Comparison of ENCODE assay signal across 25 cellular contexts in the genomic region with DNA sequence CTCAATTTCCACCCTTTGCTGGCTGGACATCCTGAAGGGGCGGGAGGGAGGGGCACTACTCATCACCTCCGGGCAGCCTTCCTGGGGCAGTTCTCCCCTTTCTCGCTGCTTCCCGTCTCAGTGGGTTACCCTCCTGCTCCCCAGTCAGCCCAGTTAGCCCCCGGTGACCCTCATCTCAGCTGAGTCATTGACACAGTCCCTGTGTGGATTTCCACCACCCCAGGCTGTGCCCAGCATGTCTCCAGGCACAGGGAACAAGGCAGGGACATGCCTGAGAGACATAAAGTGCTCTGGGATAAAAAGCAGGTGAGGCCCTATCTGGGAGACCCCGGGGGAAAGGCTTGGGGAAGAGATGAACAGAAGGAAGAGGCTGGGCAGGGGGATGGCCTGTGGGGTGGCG. TPM values are rescaled to one million over a fixed set of nuclear protein-coding genes. Genes with fewer than 3 reads are reported as not detected.
DNase-seq lines count a peak whose midpoint lies in the region; ATAC-seq, FAIRE-seq and TF ChIP-seq lines count a peak whose summit lies in the region.
"Had no signal": no experiment of that assay in that cellular context is flagged by ENCODE, and none has a peak within 500 bp of the region (broad histone marks: within the 10 kb centered on the region; RNA-seq: fewer than 3 reads in every experiment).

No MANE protein-coding gene starts in this region.

- POLR2A ChIA-PET in activated CD4-positive, alpha-beta T cell treated with anti-CD3 and anti-CD28 coated beads for 36 hours (lab: Charles Lee) = interaction anchor here (0.5 kb wide), 1 partner anchor 16 kb away, joined by 6 read pairs; no protein-coding TSS in a partner anchor
- POLR2A ChIA-PET in IMR-90 (lab: Charles Lee; ENCODE audit: unreplicated experiment) (no interaction called here), PC-9 (lab: Charles Lee; ENCODE audit: unreplicated experiment) (no interaction called here)

- no peak overlapping the region for H2BK120ac ChIP-seq in IMR-90 (ENCODE audit: low read depth, low read length)

- H4K8ac ChIP-seq in IMR-90 (ENCODE audit: low read depth in 2 of 2, low read length in 2 of 2) = no peak overlapping the region

- no peak for TF ChIP-seq EP300 in esophagus muscularis mucosa (IDR thresholded peaks at IDR 0.05)

- no peak for ATAC-seq in activated CD4-positive, alpha-beta T cell treated with anti-CD3 and anti-CD28 coated beads for 36 hours
- ATAC-seq in IMR-90 (ENCODE audit: low read depth) (no peak), HG03460 (IDR thresholded peaks at IDR 0.05; ENCODE audit: unreplicated experiment) (no peak)

- no peak overlapping the region for H3K4ac ChIP-seq in IMR-90 (ENCODE audit: low read depth, low read length)

- H3K27ac ChIP-seq in IMR-90 (ENCODE audit: insufficient read depth, low read length) (no peak overlapping the region), kidney (ENCODE audit: low read depth in 2 of 2, low read length in 2 of 2) (no peak overlapping the region), esophagus muscularis mucosa (replicated peaks in 1 of 4) (no peak overlapping the region), PC-9 (no peak overlapping the region)
- H3K27ac ChIP-seq: 22Rv1, KMS-11, SJSA1 had no signal

- no peaks in the 10 kb centered on the region for H4K20me1 ChIP-seq in IMR-90 (ENCODE audit: insufficient read depth, low read length)
- no peaks in the 10 kb centered on the region for H4K20me1 ChIP-seq in PC-9 (ENCODE audit: insufficient read depth)

- H2AK5ac ChIP-seq in IMR-90 (ENCODE audit: low read depth, low read length) = no peak overlapping the region

- H3K23ac ChIP-seq in IMR-90 (ENCODE audit: low read depth, low read length) = no peak overlapping the region

- no peak for FAIRE-seq in kidney (lab: Jason Lieb, UNC)
- FAIRE-seq: GM18507 had no signal

- no peak overlapping the region for H4K91ac ChIP-seq in IMR-90 (ENCODE audit: insufficient read depth, low read depth, low read length)

- TF ChIP-seq CTCF in IMR-90 (conservative IDR thresholded peaks at IDR 0.05; ENCODE audit: low read depth, low read length) = no peak
- no peak for TF ChIP-seq CTCF in kidney (IDR thresholded peaks at IDR 0.05; ENCODE audit: borderline replicate concordance, extremely low read depth, insufficient read depth)
- TF ChIP-seq CTCF in esophagus muscularis mucosa (IDR thresholded peaks at IDR 0.05) = no peak
- TF ChIP-seq CTCF in PC-9 (conservative IDR thresholded peaks at IDR 0.05) = no peak

- H2AK9ac ChIP-seq in IMR-90 (replicated peaks; ENCODE audit: low read depth, low read length, poor library complexity) = no peak overlapping the region

- dilution Hi-C loops in IMR-90 (cut with HindIII; ENCODE audit: low sequenced_read_pairs, unreplicated experiment) = no loop called here

- CTCF ChIA-PET in activated CD4-positive, alpha-beta T cell treated with anti-CD3 and anti-CD28 coated beads for 36 hours (lab: Charles Lee) = interaction anchor here (0.6 kb wide), 2 partner anchors 52 to 1236 kb away, joined by 3 read pairs; no protein-coding TSS in a partner anchor
- CTCF ChIA-PET in IMR-90 (lab: Yijun Ruan, JAX) = no interaction called here
- CTCF ChIA-PET in PC-9 (lab: Charles Lee) = interaction anchor here (0.5 kb wide), 1 partner anchor 209 kb away, joined by 6 read pairs; no protein-coding TSS in a partner anchor

- in situ Hi-C loops in IMR-90 (cut with MboI; ENCODE audit: low sequenced_read_pairs) = no loop called here

- no peaks in the 10 kb centered on the region for H3K27me3 Mint-ChIP-seq in activated CD4-positive, alpha-beta T cell treated with anti-CD3 and anti-CD28 coated beads for 36 hours
- H3K27me3 Mint-ChIP-seq: CD8-positive, alpha-beta memory T cell; IgD-negative memory B cell had no signal

- no peak for TF ChIP-seq POLR2A in IMR-90 (IDR thresholded peaks at IDR 0.05; ENCODE audit: low read depth, low read length)
- no peak for TF ChIP-seq POLR2A in esophagus muscularis mucosa (IDR thresholded peaks at IDR 0.05; ENCODE audit: low read depth)

- H3K27ac Mint-ChIP-seq in activated CD4-positive, alpha-beta T cell treated with anti-CD3 and anti-CD28 coated beads for 36 hours = peak overlapping the region; percentile 14
- H3K27ac Mint-ChIP-seq: IgD-negative memory B cell had no signal

- no peaks in the 10 kb centered on the region for H3K27me3 ChIP-seq in IMR-90 (ENCODE audit: control insufficient read depth, insufficient read depth, low read length)
- H3K27me3 ChIP-seq in esophagus muscularis mucosa = peaks cover 0 to 11% (median 0%) of the 10 kb centered on the region in 4 donors
- no peaks in the 10 kb centered on the region for H3K27me3 ChIP-seq in PC-9 (ENCODE audit: insufficient read depth, low read depth)
- H3K27me3 ChIP-seq: BE2C, SJSA1 had no signal

- H3K4me2 ChIP-seq in IMR-90 (ENCODE audit: low read depth, low read length) = no peak overlapping the region
- H3K4me2 ChIP-seq in PC-9 = no peak overlapping the region
- H3K4me2 ChIP-seq: KMS-11 had no signal

- BruUV-seq in IMR-90 (replicated peaks; lab: Mats Ljungman, UMichigan) (no TSS peak), PC-9 (replicated peaks; lab: Mats Ljungman, UMichigan) (no TSS peak)

- peaks cover 10% of the 10 kb centered on the region; the same call in 1 of the 2 replicates for H3F3A ChIP-seq in PC-9 (ENCODE audit: insufficient read depth, low read depth)

- H3K56ac ChIP-seq in IMR-90 (ENCODE audit: extremely low read depth, insufficient read depth, low read length) = no peak overlapping the region

- no peak overlapping the region for H3K4me3 ChIP-seq in IMR-90 (ENCODE audit: insufficient read depth, low read depth, low read length)
- no peak overlapping the region for H3K4me3 ChIP-seq in kidney (ENCODE audit: low read length in 2 of 2)
- no peak overlapping the region for H3K4me3 ChIP-seq in esophagus muscularis mucosa
- H3K4me3 ChIP-seq in PC-9 = no peak overlapping the region
- H3K4me3 ChIP-seq: SJSA1 had no signal

- H3K9me3 ChIP-seq in IMR-90 (ENCODE audit: control insufficient read depth, insufficient read depth, low read length) = no peaks in the 10 kb centered on the region
- H3K9me3 ChIP-seq in kidney (ENCODE audit: control insufficient read depth in 1 of 2, low read length in 2 of 2) = no peaks in the 10 kb centered on the region
- H3K9me3 ChIP-seq in esophagus muscularis mucosa = no peaks in the 10 kb centered on the region
- H3K9me3 ChIP-seq in PC-9 (ENCODE audit: insufficient read depth, low read depth) = no peaks in the 10 kb centered on the region
- H3K9me3 ChIP-seq: BE2C, SJSA1 had no signal

- no peaks in the 10 kb centered on the region for H3K36me3 ChIP-seq in IMR-90 (ENCODE audit: control insufficient read depth, insufficient read depth, low read length)
- H3K36me3 ChIP-seq in kidney (ENCODE audit: control insufficient read depth in 1 of 2, insufficient read depth in 2 of 2, low read length in 2 of 2) = no peaks in the 10 kb centered on the region
- no peaks in the 10 kb centered on the region for H3K36me3 ChIP-seq in esophagus muscularis mucosa
- no peaks in the 10 kb centered on the region for H3K36me3 ChIP-seq in PC-9 (ENCODE audit: low read depth)
- H3K36me3 ChIP-seq: BE2C, SJSA1 had no signal

- no peaks in the 10 kb centered on the region for H3K79me2 ChIP-seq in PC-9 (ENCODE audit: low read depth)

- no peaks in the 10 kb centered on the region for H3K9me2 ChIP-seq in PC-9 (ENCODE audit: insufficient read depth)

- peaks cover 2% of the 10 kb centered on the region; the same call in 1 of the 2 replicates for H3K4me1 ChIP-seq in IMR-90 (ENCODE audit: control insufficient read depth, insufficient read depth, low read length)
- no peaks in the 10 kb centered on the region for H3K4me1 ChIP-seq in kidney (ENCODE audit: control insufficient read depth in 1 of 2, insufficient read depth in 1 of 2, low read depth in 1 of 2, low read length in 2 of 2)
- no peaks in the 10 kb centered on the region for H3K4me1 ChIP-seq in esophagus muscularis mucosa
- no peaks in the 10 kb centered on the region for H3K4me1 ChIP-seq in PC-9 (replicated peaks; ENCODE audit: insufficient read depth)
- H3K4me1 ChIP-seq: BE2C had no signal

- intact Hi-C loops in activated CD4-positive, alpha-beta T cell treated with anti-CD3 and anti-CD28 coated beads for 36 hours (cut with DNase I, micrococcal nuclease) = no loop called here
- intact Hi-C loops in IMR-90 (cut with micrococcal nuclease) = no loop called here
- intact Hi-C loops in kidney (cut with DNase I) = no loop called here
- intact Hi-C loops in esophagus muscularis mucosa (cut with DNase I) = no loop called here
- intact Hi-C loops in PC-9 (cut with micrococcal nuclease; ENCODE audit: unreplicated experiment) = no loop called here

- H3K18ac ChIP-seq in IMR-90 (ENCODE audit: low read depth, low read length) = no peak overlapping the region

- H2BK20ac ChIP-seq in IMR-90 (ENCODE audit: low read depth, low read length) = 0 out of 2 replicates have a peak overlapping the region, but pooled peaks have one; percentile 10

- 0 out of 2 replicates have a peak, but pooled peaks cover 3% of the 10 kb centered on the region for H3K9me1 ChIP-seq in IMR-90 (ENCODE audit: insufficient read depth, low read length)

- DNase-seq in activated CD4-positive, alpha-beta T cell treated with anti-CD3 and anti-CD28 coated beads for 36 hours = no peak
- no peak for DNase-seq in activated CD4-positive, alpha-beta T cell treated with anti-CD3 and anti-CD28 coated beads, Interleukin-2, amount 50 U/mL, for 48 hours
- DNase-seq in ELR (ENCODE audit: low read depth) = peak; percentile 57
- no peak for DNase-seq in IMR-90
- DNase-seq in kidney = peak; percentile 20
- DNase-seq in esophagus muscularis mucosa (ENCODE audit: extremely low spot score) = no peak
- no peak for DNase-seq in PC-9
- DNase-seq: BE2C; CD8-positive, alpha-beta memory T cell; DMS79 treated with DMSO at 0.1 percent for 48 hours; HCEC 1CT; MM.1S; NCI-H2029; NCI-H446; NCI-H526; NCI-H82; Right ventricle myocardium superior; RPMI8226 had no signal

- peaks cover 24% of the 10 kb centered on the region for H3K4me1 Mint-ChIP-seq in activated CD4-positive, alpha-beta T cell treated with anti-CD3 and anti-CD28 coated beads for 36 hours
- H3K4me1 Mint-ChIP-seq: IgD-negative memory B cell had no signal

- 29% methylated on average over 1 of the region's 7 CpGs; no CpG with 5 or more reads in 1 of the 2 experiments for WGBS in IMR-90 (ENCODE audit: extremely low coverage in 2 of 2, insufficient read length in 1 of 2), 2 experiments
- 70% methylated on average over 7 of the region's 7 CpGs for WGBS in esophagus muscularis mucosa

- no peaks in the 10 kb centered on the region for H3K36me3 Mint-ChIP-seq in activated CD4-positive, alpha-beta T cell treated with anti-CD3 and anti-CD28 coated beads for 36 hours (ENCODE audit: low read depth)
- H3K36me3 Mint-ChIP-seq: CD14-positive monocyte; CD8-positive, alpha-beta memory T cell; IgD-negative memory B cell had no signal

- H2BK5ac ChIP-seq in IMR-90 (ENCODE audit: low read depth, low read length, poor library complexity, severe bottlenecking) = no peak overlapping the region

- H3K9me3 Mint-ChIP-seq in activated CD4-positive, alpha-beta T cell treated with anti-CD3 and anti-CD28 coated beads for 36 hours (ENCODE audit: low read depth) = no peaks in the 10 kb centered on the region
- H3K9me3 Mint-ChIP-seq: CD8-positive, alpha-beta memory T cell had no signal

- H2AFZ ChIP-seq in IMR-90 (replicated peaks; ENCODE audit: low read length, poor library complexity) (peak overlapping the region; percentile 69), PC-9 (no peak overlapping the region)

- H2BK15ac ChIP-seq in IMR-90 (ENCODE audit: low read depth, low read length) = no peak overlapping the region

- no peak overlapping the region for H3K14ac ChIP-seq in IMR-90 (replicated peaks; ENCODE audit: low read depth, low read length)

- H4K5ac ChIP-seq in IMR-90 (ENCODE audit: low read depth, low read length) = no peak overlapping the region

- TF ChIP-seq RAD21 in IMR-90 (IDR thresholded peaks at IDR 0.05; ENCODE audit: low read length) = no peak

- no peak overlapping the region for H3K4me3 Mint-ChIP-seq in activated CD4-positive, alpha-beta T cell treated with anti-CD3 and anti-CD28 coated beads for 36 hours
- H3K4me3 Mint-ChIP-seq: CD14-positive monocyte; CD8-positive, alpha-beta memory T cell; IgD-negative memory B cell had no signal

- no peaks in the 10 kb centered on the region for H3K79me1 ChIP-seq in IMR-90 (ENCODE audit: low read depth in 1 of 2, low read length in 2 of 2)

- H3K9ac ChIP-seq in IMR-90 (ENCODE audit: low read depth, low read length) (no peak overlapping the region), kidney (ENCODE audit: low read length in 2 of 2) (no peak overlapping the region)
- H3K9ac ChIP-seq: KMS-11 had no signal

RNA-seq across cellular contexts. Expression of a gene that starts 29.9 kb away (rescaled TPM):
- total RNA-seq in activated CD4-positive, alpha-beta T cell treated with anti-CD3 and anti-CD28 coated beads for 36 hours = 100 to 1,000 TPM; 569 to 649 TPM
- total RNA-seq in IMR-90 (2012; rRNA removed) (101 and 129 TPM in 2 replicates), kidney (46.5 TPM), esophagus muscularis mucosa (10 to 100 TPM in 3 of 4 donors, 1 to 10 TPM in 1; 8.3 to 27.2 (median 17.5) TPM), PC-9 (2021) (1,825 and 1,951 TPM in 2 replicates)
- polyA plus RNA-seq in IMR-90 (2012; rRNA removed) (589 and 652 TPM in 2 replicates), kidney (ENCODE audit: insufficient read depth, low read depth, low replicate concordance) (27.1 TPM)
- polyA plus RNA-seq in IMR-90 (2012; cell fraction: cytosol; rRNA removed) = 380 and 646 TPM in 2 replicates
- polyA plus RNA-seq in IMR-90 (2012; cell fraction: nucleus; rRNA removed; ENCODE audit: low replicate concordance) = 226 and 344 TPM in 2 replicates

RNA-seq across cellular contexts. Expression of a gene that starts 42.1 kb away (rescaled TPM):
- 10 to 100 TPM; 15.8 to 16.3 TPM for total RNA-seq in activated CD4-positive, alpha-beta T cell treated with anti-CD3 and anti-CD28 coated beads for 36 hours
- total RNA-seq in IMR-90 (2012; rRNA removed) = 8.1 and 8.4 TPM in 2 replicates
- polyA plus RNA-seq in IMR-90 (2012; rRNA removed) = 25.6 and 28.9 TPM in 2 replicates
- 27.3 and 43.9 TPM in 2 replicates for polyA plus RNA-seq in IMR-90 (2012; cell fraction: cytosol; rRNA removed)
- 16.8 and 47.4 TPM in 2 replicates for polyA plus RNA-seq in IMR-90 (2012; cell fraction: nucleus; rRNA removed; ENCODE audit: low replicate concordance)
- total RNA-seq in kidney = 22.6 TPM
- polyA plus RNA-seq in kidney (ENCODE audit: insufficient read depth, low read depth, low replicate concordance) = 53.5 TPM
- total RNA-seq in esophagus muscularis mucosa = 10 to 100 TPM; 21.2 to 26.3 (median 23.4) TPM
- 32.8 and 35.2 TPM in 2 replicates for total RNA-seq in PC-9 (2021)

Comparison
In these comparisons a context has a peak if more than half of its experiments do, and no peak if none do; other contexts are left out.
1. DNase-seq: peak in ELR (single experiment) and kidney (single experiment); none in activated CD4-positive, alpha-beta T cell treated with anti-CD3 and anti-CD28 coated beads for 36 hours (single experiment), activated CD4-positive, alpha-beta T cell treated with anti-CD3 and anti-CD28 coated beads, Interleukin-2, amount 50 U/mL, for 48 hours (0 of 2), IMR-90 (single experiment), esophagus muscularis mucosa (single experiment) and PC-9 (0 of 2).